1 cellular context compared by ENCODE assay signal in genomic region chr6:16684896-16685554, GRCh38.
TF ChIP-seq lines count a peak whose summit lies in the region.

No MANE protein-coding gene starts in this region.

TF ChIP-seq in GM12878, 131 proteins besides CTCF, POLR2A, EP300 and RAD21 (continued from another document and continues in another):
- TF ChIP-seq CEBPZ (IDR thresholded peaks at IDR 0.05; ENCODE audit: low read depth, low read length) (no peak), RELA (IDR thresholded peaks at IDR 0.05; ENCODE audit: borderline replicate concordance, partially characterized antibody) (peak; percentile 90), CHD2 (IDR thresholded peaks at IDR 0.05; ENCODE audit: borderline replicate concordance, low read depth, low read length) (0 out of 2 replicates have a peak, but pooled peaks have one; percentile 56), ZBTB4 (CRISPR knock-in tag; IDR thresholded peaks at IDR 0.05) (no peak), YBX1 (IDR thresholded peaks at IDR 0.05) (no peak), CHD4 (IDR thresholded peaks at IDR 0.05) (no peak), BCLAF1 (IDR thresholded peaks at IDR 0.05) (no peak), HDAC6 (IDR thresholded peaks at IDR 0.05; ENCODE audit: unreplicated experiment) (no peak), MTA2 (IDR thresholded peaks at IDR 0.05; ENCODE audit: low read depth) (peak; percentile 81), RELB (IDR thresholded peaks at IDR 0.05; ENCODE audit: low read depth) (peak; percentile 83), GATAD2B (conservative IDR thresholded peaks at IDR 0.05; ENCODE audit: low read depth) (peak; percentile 68), CUX1 (IDR thresholded peaks at IDR 0.05; ENCODE audit: insufficient replicate concordance, low read depth, low read length) (no peak), BCL11A (IDR thresholded peaks at IDR 0.05; ENCODE audit: low read depth, low read length) (peak; percentile 84), STAT3 (IDR thresholded peaks at IDR 0.05; ENCODE audit: low read depth, low read length) (no peak), JUNB (IDR thresholded peaks at IDR 0.05) (peak; percentile 68), CBX5 (IDR thresholded peaks at IDR 0.05; ENCODE audit: low read depth) (0 out of 2 replicates have a peak, but pooled peaks have one; percentile 23), ZNF24 (IDR thresholded peaks at IDR 0.05) (peak; percentile 98), TBL1XR1 (IDR thresholded peaks at IDR 0.05; ENCODE audit: low read depth, low read length) (peak; percentile 90; the same call in 1 of the 2 replicates), ZZZ3 (IDR thresholded peaks at IDR 0.05; ENCODE audit: control insufficient read depth, insufficient read length, low read depth) (no peak), BACH1 (IDR thresholded peaks at IDR 0.05; ENCODE audit: borderline replicate concordance) (no peak; the same call in 1 of the 2 replicates), IRF3 (IDR thresholded peaks at IDR 0.05) (no peak), KDM1A (IDR thresholded peaks at IDR 0.05; ENCODE audit: borderline replicate concordance) (no peak), ZBTB11 (CRISPR knock-in tag; IDR thresholded peaks at IDR 0.05) (no peak), HDAC2 (IDR thresholded peaks at IDR 0.05) (no peak), RB1 (IDR thresholded peaks at IDR 0.05; ENCODE audit: borderline replicate concordance) (no peak; the same call in 1 of the 2 replicates), TARDBP (IDR thresholded peaks at IDR 0.05; ENCODE audit: borderline replicate concordance) (no peak), SIX5 (IDR thresholded peaks at IDR 0.05; ENCODE audit: low read depth, low read length, severe bottlenecking) (no peak), POLR2AphosphoS5 (IDR thresholded peaks at IDR 0.05; ENCODE audit: low read length) (no peak), ESRRA (IDR thresholded peaks at IDR 0.05; ENCODE audit: low read length) (no peak), MAX (IDR thresholded peaks at IDR 0.05; ENCODE audit: low read depth, low read length) (no peak), IKZF2 (IDR thresholded peaks at IDR 0.05) (peak; percentile 78 to 83; a peak in 3 of 4 replicates), TAF1 (IDR thresholded peaks at IDR 0.05; ENCODE audit: borderline replicate concordance, low read depth, low read length) (no peak)
